ENCODE assay signal across 18 cellular contexts in genomic region chr3:183514048-183514447, GRCh38. TPM values are rescaled to one million over a fixed set of nuclear protein-coding genes. Genes with fewer than 3 reads are reported as not detected.
DNase-seq lines count a peak whose midpoint lies in the region; ATAC-seq, FAIRE-seq and TF ChIP-seq lines count a peak whose summit lies in the region.
"Had no signal": no experiment of that assay in that cellular context is flagged by ENCODE, and none has a peak within 500 bp of the region (broad histone marks: within the 10 kb centered on the region; RNA-seq: fewer than 3 reads in every experiment).

No MANE protein-coding gene starts in this region.

- peak overlapping the region; percentile 70 for H3K27ac Mint-ChIP-seq in activated T-cell treated with anti-CD3 and anti-CD28 coated beads, Interleukin-2, amount 50 U/mL, for 24 hours
- H3K27ac Mint-ChIP-seq: mesothelial cell of epicardium, WTC11 had no signal

- no peak for TF ChIP-seq POLR2A in GM12878 (IDR thresholded peaks at IDR 0.05; ENCODE audit: low read depth, low read length)

- POLR2A ChIA-PET in GM12878 (lab: Charles Lee), result interaction anchor here (0.5 to 10.2 kb wide), 7 partner anchors 14 to 66 kb away, joined by 3 to 181 read pairs (median 9); no protein-coding TSS in a partner anchor

- TF ChIP-seq CTCF in MM.1S (IDR thresholded peaks at IDR 0.05; ENCODE audit: low read length) (no peak), GM12878 (IDR thresholded peaks at IDR 0.05 in 2 of 3, conservative IDR thresholded peaks at IDR 0.05 in 1 of 3; ENCODE audit: control insufficient read depth in 2 of 3, extremely low read depth in 1 of 3, insufficient read depth in 1 of 3, low read depth in 3 of 3, low read length in 3 of 3) (no peak)

- peaks cover 69% of the 10 kb centered on the region for H3K4me1 Mint-ChIP-seq in activated T-cell treated with anti-CD3 and anti-CD28 coated beads, Interleukin-2, amount 50 U/mL, for 24 hours (ENCODE audit: low read depth)

- FAIRE-seq in GM12878 (lab: Jason Lieb, UNC) (no peak), frontal cortex (lab: Jason Lieb, UNC) (no peak)
- FAIRE-seq: islet of Langerhans had no signal

- H4K20me1 ChIP-seq in MM.1S (ENCODE audit: insufficient read depth, low read length) (no peaks in the 10 kb centered on the region), GM12878 (ENCODE audit: control insufficient read depth, insufficient read depth) (no peaks in the 10 kb centered on the region)

- H3K4me3 ChIP-seq in MM.1S (ENCODE audit: low read length) (no peak overlapping the region), GM12878 (no peak overlapping the region)
- H3K4me3 ChIP-seq: MG63, right atrium auricular region had no signal

- no peaks in the 10 kb centered on the region for H3K27me3 Mint-ChIP-seq in activated T-cell treated with anti-CD3 and anti-CD28 coated beads, Interleukin-2, amount 50 U/mL, for 24 hours

- H3K4me3 Mint-ChIP-seq in activated T-cell treated with anti-CD3 and anti-CD28 coated beads, Interleukin-2, amount 50 U/mL, for 24 hours, result no peak overlapping the region
- H3K4me3 Mint-ChIP-seq: mesothelial cell of epicardium, WTC11 had no signal

- SMC1A ChIA-PET in GM12878 (lab: Charles Lee; ENCODE audit: uncharacterized antibody, unreplicated experiment), result interaction anchor here (0.9 to 8.8 kb wide), 9 partner anchors 12 to 253 kb away, joined by 3 to 115 read pairs (median 13); no protein-coding TSS in a partner anchor

- H2AFZ ChIP-seq in MM.1S (ENCODE audit: low read length) (no peak overlapping the region), GM12878 (ENCODE audit: control insufficient read depth, low read depth, low read length) (no peak overlapping the region)

- H3K9ac ChIP-seq in MM.1S (ENCODE audit: low read length) (no peak overlapping the region), GM12878 (ENCODE audit: control insufficient read depth, insufficient read depth, low read length) (no peak overlapping the region)

- no peak for TF ChIP-seq EP300 in GM12878 (IDR thresholded peaks at IDR 0.05; ENCODE audit: borderline replicate concordance in 1 of 2, control insufficient read depth in 1 of 2, low read depth in 2 of 2, low read length in 2 of 2)

- H3K27ac ChIP-seq in MM.1S (ENCODE audit: low read length) (peak overlapping the region; percentile 7; the same call in 1 of the 2 replicates), GM12878 (ENCODE audit: control insufficient read depth, insufficient read depth) (no peak overlapping the region)
- H3K27ac ChIP-seq: right atrium auricular region had no signal

- H3K36me3 ChIP-seq in MM.1S (replicated peaks; ENCODE audit: insufficient read depth, low read length) (no peaks in the 10 kb centered on the region), GM12878 (ENCODE audit: control insufficient read depth in 2 of 2, insufficient read depth in 2 of 2, low read length in 1 of 2) (no peaks in the 10 kb centered on the region)
- H3K36me3 ChIP-seq: MG63, right atrium auricular region had no signal

- BruUV-seq in GM12878 (replicated peaks; lab: Mats Ljungman, UMichigan), result no TSS peak

- peaks cover 62% of the 10 kb centered on the region for H3F3A ChIP-seq in MM.1S (ENCODE audit: insufficient read depth, low read length)

- H3K79me2 ChIP-seq in MM.1S (ENCODE audit: low read length), result peaks cover 72% of the 10 kb centered on the region
- no peaks in the 10 kb centered on the region for H3K79me2 ChIP-seq in GM12878 (ENCODE audit: control insufficient read depth, insufficient read depth, low read length)

- in situ Hi-C loops in GM12878 (cut with MboI), result no loop called here

- no peak for ATAC-seq in GM12878
- no peak for ATAC-seq in HG02642 (IDR thresholded peaks at IDR 0.05; ENCODE audit: poor library complexity, unreplicated experiment)
- ATAC-seq: WTC11 had no signal

- no peaks in the 10 kb centered on the region for H3K9me3 ChIP-seq in MM.1S (replicated peaks; ENCODE audit: insufficient read depth, low read length)
- H3K9me3 ChIP-seq in GM12878 (replicated peaks; ENCODE audit: control insufficient read depth, insufficient read depth, low read length), result no peaks in the 10 kb centered on the region
- H3K9me3 ChIP-seq: MG63, neutrophil, right atrium auricular region had no signal

- RAD21 ChIA-PET in GM12878 (lab: Charles Lee; ENCODE audit: unreplicated experiment), result interaction anchor here (1.1 to 12.6 kb wide), 3 partner anchors 14 to 67 kb away, joined by 3 to 245 read pairs (median 120); no protein-coding TSS in a partner anchor

- DNase-seq in activated T-cell treated with anti-CD3 and anti-CD28 coated beads, Interleukin-2, amount 50 U/mL, for 24 hours, result peak; percentile 14
- DNase-seq in activated T-cell treated with anti-CD3 and anti-CD28 coated beads for 4 hours (no peak), MM.1S (no peak), GM12878 (ENCODE audit: low read depth, low spot score) (no peak), frontal cortex (ENCODE audit: low spot score in 2 of 2) (no peak), ecto neural progenitor cell (ENCODE audit: low spot score) (no peak)
- DNase-seq in stimulated activated CD8-positive, alpha-beta memory T cell treated with anti-CD3 and anti-CD28 coated beads, Interleukin-4, amount 100 ng/mL, for 48 hours, result peak; percentile 18
- DNase-seq: amniotic stem cell, MG63, NCI-H187, NCI-H446 had no signal

- H3K36me3 Mint-ChIP-seq in activated T-cell treated with anti-CD3 and anti-CD28 coated beads, Interleukin-2, amount 50 U/mL, for 24 hours (ENCODE audit: low read depth), result peaks cover 53% of the 10 kb centered on the region
- H3K36me3 Mint-ChIP-seq: mesothelial cell of epicardium, WTC11 had no signal

- H3K4me2 ChIP-seq in MM.1S (ENCODE audit: low read depth, low read length) (no peak overlapping the region), GM12878 (ENCODE audit: control insufficient read depth, insufficient read depth) (no peak overlapping the region)

- H3K27me3 ChIP-seq in MM.1S (replicated peaks; ENCODE audit: insufficient read depth, low read length) (no peaks in the 10 kb centered on the region), GM12878 (replicated peaks in 1 of 2; ENCODE audit: control insufficient read depth in 2 of 2, insufficient read depth in 2 of 2, low read length in 1 of 2) (no peaks in the 10 kb centered on the region)
- H3K27me3 ChIP-seq: MG63, neutrophil, right atrium auricular region had no signal

- CTCF ChIA-PET in GM12878 (lab: Yijun Ruan, JAX), result interaction anchor here (0.9 to 5.7 kb wide), 6 partner anchors 12 to 39 kb away, joined by 3 to 51 read pairs (median 4); no protein-coding TSS in a partner anchor

- TF ChIP-seq RAD21 in GM12878 (IDR thresholded peaks at IDR 0.05; ENCODE audit: insufficient read depth, low read depth, low read length), result no peak

- H3K9me3 Mint-ChIP-seq in activated T-cell treated with anti-CD3 and anti-CD28 coated beads, Interleukin-2, amount 50 U/mL, for 24 hours, result no peaks in the 10 kb centered on the region
- H3K9me3 Mint-ChIP-seq: mesothelial cell of epicardium, WTC11 had no signal

- no peaks in the 10 kb centered on the region for H3K9me2 ChIP-seq in MM.1S (replicated peaks; ENCODE audit: insufficient read depth, low read length)

- intact Hi-C loops in GM12878 (cut with micrococcal nuclease; ENCODE audit: unreplicated experiment), result no loop called here

- peaks cover 85% of the 10 kb centered on the region for H3K4me1 ChIP-seq in MM.1S (ENCODE audit: low read length)
- peaks cover 40% of the 10 kb centered on the region for H3K4me1 ChIP-seq in GM12878 (ENCODE audit: control insufficient read depth, insufficient read depth, low read length)

- 81% methylated on average over 8 of the region's 8 CpGs for WGBS in GM12878 (ENCODE audit: insufficient coverage, insufficient replicate concordance, low lambda C conversion rate, missing lambda C conversion rate)

RNA-seq across cellular contexts. Expression of gene KLHL6, which starts 41.5 kb away (rescaled TPM):
- 551 and 574 TPM in 2 replicates for total RNA-seq in GM12878 (2013; cell fraction: nucleolus; rRNA removed)
- total RNA-seq in GM12878 (2014; rRNA removed), result 23.6 and 27.5 TPM in 2 replicates
- 26.8 and 28.0 TPM in 2 replicates for total RNA-seq in GM12878 (2014; rRNA removed; fragmentation: Illumina TruSeq; extraction: Trizol)
- total RNA-seq in GM12878 (2021), result 28.7 and 29.7 TPM in 2 replicates
- 7.9 TPM for polyA plus RNA-seq in GM12878 (2011; ENCODE audit: low read depth)
- polyA plus RNA-seq in GM12878 (2011; rRNA removed), result 91.8 and 99.8 TPM in 2 replicates
- polyA plus RNA-seq in GM12878 (2011; cell fraction: cytosol; rRNA removed), result 60.5 and 63.5 TPM in 2 replicates
- polyA plus RNA-seq in GM12878 (2011; cell fraction: nucleus; rRNA removed), result 139 and 178 TPM in 2 replicates
- 12.3 and 19.6 TPM in 2 replicates for polyA plus RNA-seq in GM12878 (2012)
- polyA plus RNA-seq in GM12878 (2014; fragmentation: Illumina TruSeq; extraction: Trizol), result 26.5 and 30.0 TPM in 2 replicates
- 1 to 10 TPM; 4.0 to 4.2 TPM for polyA plus RNA-seq in GM12878 (2014; fragmentation: Nextera tagmentation; extraction: Ambion mirVana)
- 23.0 and 25.2 TPM in 2 replicates for polyA plus RNA-seq in GM12878 (2014; rRNA removed)
- 10 to 100 TPM; 16.5 to 19.9 TPM for polyA plus RNA-seq in GM12878 (2016; fragmentation: Nextera tagmentation; extraction: Ambion mirVana)
- 104 and 116 TPM in 2 replicates for polyA minus RNA-seq in GM12878 (2011; rRNA and poly(A)+ RNA removed)
- polyA minus RNA-seq in GM12878 (2011; cell fraction: cytosol; rRNA and poly(A)+ RNA removed), result 29.4 and 31.6 TPM in 2 replicates
- 52.3 and 65.3 TPM in 2 replicates for polyA minus RNA-seq in GM12878 (2011; cell fraction: nucleus; rRNA and poly(A)+ RNA removed)
- total RNA-seq in frontal cortex, result 0.41 TPM
- total RNA-seq: G401 had no signal

Comparison
In these comparisons a context has a peak if more than half of its experiments do, and no peak if none do; other contexts are left out.
1. DNase-seq: peak in activated T-cell treated with anti-CD3 and anti-CD28 coated beads, Interleukin-2, amount 50 U/mL, for 24 hours (single experiment) and stimulated activated CD8-positive, alpha-beta memory T cell treated with anti-CD3 and anti-CD28 coated beads, Interleukin-4, amount 100 ng/mL, for 48 hours (single experiment); none in activated T-cell treated with anti-CD3 and anti-CD28 coated beads for 4 hours (single experiment), MM.1S (single experiment), GM12878 (single experiment), frontal cortex (0 of 2) and ecto neural progenitor cell (single experiment).
2. RNA of gene KLHL6, which starts 41.5 kb away (total RNA-seq): 23.6 to 574 TPM in GM12878; 0.41 TPM in frontal cortex (single experiment); every median in the first group is over 10 times any median in the second.